16 cellular contexts compared by ENCODE assay signal in genomic region chr1:160747717-160748116, GRCh38. TPM values are rescaled to one million over a fixed set of nuclear protein-coding genes. Genes with fewer than 3 reads are reported as not detected.
A peak's percentile ranks its signal among the peaks of the same experiment; 100 is the strongest.
DNase-seq lines count a peak whose midpoint lies in the region; ATAC-seq and TF ChIP-seq lines count a peak whose summit lies in the region.
"Had no signal": no experiment of that assay in that cellular context is flagged by ENCODE, and none has a peak within 500 bp of the region (broad histone marks: within the 10 kb centered on the region; RNA-seq: fewer than 3 reads in every experiment).

No MANE protein-coding gene starts in this region.

- POLR2A ChIA-PET in activated CD8-positive, alpha-beta T cell treated with anti-CD3 and anti-CD28 coated beads for 36 hours (lab: Charles Lee) = interaction anchor here (1.0 to 1.6 kb wide), 7 partner anchors 8 to 40 kb away, joined by 3 to 7 read pairs (median 4); partner anchors contain the start of genes CD48 and SLAMF7

- H3K27me3 Mint-ChIP-seq in activated naive CD4-positive, alpha-beta T cell treated with anti-CD3 and anti-CD28 coated beads, Interleukin-2, amount 10 ng/mL, durations not matched to agents 7 days and 5 days = no peaks in the 10 kb centered on the region
- no peaks in the 10 kb centered on the region for H3K27me3 Mint-ChIP-seq in activated CD8-positive, alpha-beta T cell treated with anti-CD3 and anti-CD28 coated beads for 36 hours
- no peaks in the 10 kb centered on the region for H3K27me3 Mint-ChIP-seq in central memory CD8-positive, alpha-beta T cell
- H3K27me3 Mint-ChIP-seq in natural killer cell (ENCODE audit: low read depth in 2 of 2) (no peaks in the 10 kb centered on the region), glutamatergic neuron (ENCODE audit: unreplicated experiment) (peaks cover 3% of the 10 kb centered on the region)

- no peak for DNase-seq in activated naive CD4-positive, alpha-beta T cell treated with anti-CD3 and anti-CD28 coated beads, Interleukin-2, amount 10 ng/mL, durations not matched to agents 7 days and 5 days
- no peak for DNase-seq in activated naive CD4-positive, alpha-beta T cell treated with anti-CD3 and anti-CD28 coated beads, Interleukin-2, amount 50 U/mL, for 16 hours
- no peak for DNase-seq in activated CD8-positive, alpha-beta T cell treated with anti-CD3 and anti-CD28 coated beads for 36 hours
- no peak for DNase-seq in central memory CD8-positive, alpha-beta T cell (ENCODE audit: low spot score in 2 of 2)
- DNase-seq in natural killer cell (no peak), dermis blood vessel endothelial cell (no peak), glutamatergic neuron (no peak), ureter (ENCODE audit: low spot score) (no peak)
- DNase-seq: AML-193, MM.1S, NCI-H1105, NCI-H187, NCI-H446 had no signal

- no peaks in the 10 kb centered on the region for H3K9me3 Mint-ChIP-seq in activated naive CD4-positive, alpha-beta T cell treated with anti-CD3 and anti-CD28 coated beads, Interleukin-2, amount 10 ng/mL, durations not matched to agents 7 days and 5 days
- peaks cover 4% of the 10 kb centered on the region for H3K9me3 Mint-ChIP-seq in activated CD8-positive, alpha-beta T cell treated with anti-CD3 and anti-CD28 coated beads for 36 hours
- H3K9me3 Mint-ChIP-seq in central memory CD8-positive, alpha-beta T cell = no peaks in the 10 kb centered on the region
- no peaks in the 10 kb centered on the region for H3K9me3 Mint-ChIP-seq in natural killer cell
- no peaks in the 10 kb centered on the region for H3K9me3 Mint-ChIP-seq in glutamatergic neuron (ENCODE audit: unreplicated experiment)

- H3K4me3 Mint-ChIP-seq in activated naive CD4-positive, alpha-beta T cell treated with anti-CD3 and anti-CD28 coated beads, Interleukin-2, amount 10 ng/mL, durations not matched to agents 7 days and 5 days = no peak overlapping the region
- H3K4me3 Mint-ChIP-seq in activated CD8-positive, alpha-beta T cell treated with anti-CD3 and anti-CD28 coated beads for 36 hours = no peak overlapping the region
- peak overlapping the region; percentile 51 for H3K4me3 Mint-ChIP-seq in central memory CD8-positive, alpha-beta T cell
- H3K4me3 Mint-ChIP-seq in natural killer cell (peak overlapping the region; percentile 68), glutamatergic neuron (ENCODE audit: unreplicated experiment) (no peak overlapping the region)

- CTCF ChIA-PET in activated naive CD4-positive, alpha-beta T cell treated with anti-CD3 and anti-CD28 coated beads, Interleukin-2, amount 10 ng/mL, durations not matched to agents 7 days and 5 days (lab: Charles Lee) = interaction anchor here (0.9 to 3.1 kb wide), 9 partner anchors 8 to 206 kb away, joined by 3 to 25 read pairs (median 4); partner anchors contain the start of gene SLAMF7
- CTCF ChIA-PET in activated CD8-positive, alpha-beta T cell treated with anti-CD3 and anti-CD28 coated beads for 36 hours (lab: Charles Lee) = interaction anchor here (1.2 to 3.4 kb wide), 11 partner anchors 9 to 49 kb away, joined by 3 to 22 read pairs (median 5); partner anchors contain the start of gene SLAMF7

- peak overlapping the region; percentile 62 for H3K27ac Mint-ChIP-seq in activated naive CD4-positive, alpha-beta T cell treated with anti-CD3 and anti-CD28 coated beads, Interleukin-2, amount 10 ng/mL, durations not matched to agents 7 days and 5 days
- peak overlapping the region; percentile 94 for H3K27ac Mint-ChIP-seq in activated CD8-positive, alpha-beta T cell treated with anti-CD3 and anti-CD28 coated beads for 36 hours
- H3K27ac Mint-ChIP-seq in central memory CD8-positive, alpha-beta T cell (ENCODE audit: low read depth) = peak overlapping the region; percentile 16
- H3K27ac Mint-ChIP-seq in natural killer cell = peak overlapping the region; percentile 88 to 96
- H3K27ac Mint-ChIP-seq in glutamatergic neuron (ENCODE audit: unreplicated experiment) = no peak overlapping the region

- intact Hi-C loops in activated CD8-positive, alpha-beta T cell treated with anti-CD3 and anti-CD28 coated beads for 36 hours (cut with micrococcal nuclease) = loop anchor here (1.0 kb wide), 1 partner anchor 21 kb away; no protein-coding TSS in a partner anchor
- intact Hi-C loops in natural killer cell (cut with micrococcal nuclease) = loop anchor here (10.0 kb wide), 1 partner anchor 313 kb away; no protein-coding TSS in a partner anchor

- ATAC-seq in activated CD8-positive, alpha-beta T cell treated with anti-CD3 and anti-CD28 coated beads for 36 hours = no peak
- no peak for ATAC-seq in central memory CD8-positive, alpha-beta T cell (replicated peaks; ENCODE audit: extremely low read depth, poor library complexity, severe bottlenecking)
- ATAC-seq in natural killer cell = no peak
- ATAC-seq: GM12878 had no signal

- TF ChIP-seq CTCF in activated CD8-positive, alpha-beta T cell treated with anti-CD3 and anti-CD28 coated beads for 36 hours (IDR thresholded peaks at IDR 0.05) = no peak
- TF ChIP-seq CTCF in natural killer cell (IDR thresholded peaks at IDR 0.05) = no peak
- TF ChIP-seq CTCF in glutamatergic neuron (IDR thresholded peaks at IDR 0.05; ENCODE audit: partially characterized antibody, unreplicated experiment) = no peak

- H3K36me3 Mint-ChIP-seq in activated naive CD4-positive, alpha-beta T cell treated with anti-CD3 and anti-CD28 coated beads, Interleukin-2, amount 10 ng/mL, durations not matched to agents 7 days and 5 days = peaks cover 16% of the 10 kb centered on the region
- peaks cover 87% of the 10 kb centered on the region for H3K36me3 Mint-ChIP-seq in activated CD8-positive, alpha-beta T cell treated with anti-CD3 and anti-CD28 coated beads for 36 hours (ENCODE audit: low read depth)
- H3K36me3 Mint-ChIP-seq in central memory CD8-positive, alpha-beta T cell (ENCODE audit: insufficient read depth) = peaks cover 49% of the 10 kb centered on the region
- peaks cover 51% of the 10 kb centered on the region for H3K36me3 Mint-ChIP-seq in natural killer cell
- no peaks in the 10 kb centered on the region for H3K36me3 Mint-ChIP-seq in glutamatergic neuron (ENCODE audit: unreplicated experiment)

- peaks cover 85% of the 10 kb centered on the region for H3K4me1 Mint-ChIP-seq in activated naive CD4-positive, alpha-beta T cell treated with anti-CD3 and anti-CD28 coated beads, Interleukin-2, amount 10 ng/mL, durations not matched to agents 7 days and 5 days
- peaks cover 95% of the 10 kb centered on the region for H3K4me1 Mint-ChIP-seq in activated CD8-positive, alpha-beta T cell treated with anti-CD3 and anti-CD28 coated beads for 36 hours (ENCODE audit: low read depth)
- H3K4me1 Mint-ChIP-seq in central memory CD8-positive, alpha-beta T cell = peaks cover 94% of the 10 kb centered on the region
- peaks cover 98 to 99% of the 10 kb centered on the region in 2 donors for H3K4me1 Mint-ChIP-seq in natural killer cell
- H3K4me1 Mint-ChIP-seq in glutamatergic neuron (ENCODE audit: low read depth, unreplicated experiment) = no peaks in the 10 kb centered on the region

RNA-seq across cellular contexts. Expression of gene SLAMF7, which starts 8.7 kb away (rescaled TPM):
- 10 to 100 TPM; 90.0 to 93.5 TPM for total RNA-seq in activated CD8-positive, alpha-beta T cell treated with anti-CD3 and anti-CD28 coated beads for 36 hours
- total RNA-seq in natural killer cell = 100 to 1,000 TPM; 191 to 301 (median 227) TPM
- total RNA-seq in dermis blood vessel endothelial cell = not detected in 2 replicates
- not detected for total RNA-seq in glutamatergic neuron (ENCODE audit: unreplicated experiment)
- total RNA-seq in ureter = 24.0 TPM
- total RNA-seq: G401 had no signal

RNA-seq across cellular contexts. Expression of gene CD48, which starts 36.1 kb away (rescaled TPM):
- 100 to 1,000 TPM; 379 to 388 TPM for total RNA-seq in activated CD8-positive, alpha-beta T cell treated with anti-CD3 and anti-CD28 coated beads for 36 hours
- total RNA-seq in natural killer cell (100 to 1,000 TPM; 213 to 249 (median 223) TPM), dermis blood vessel endothelial cell (not detected in 2 replicates), glutamatergic neuron (ENCODE audit: unreplicated experiment) (not detected), ureter (6.0 TPM)
- total RNA-seq: Calu3, G401 had no signal

RNA-seq across cellular contexts. Expression of gene LY9, which starts 48.3 kb away (rescaled TPM):
- 10 to 100 TPM; 19.1 to 19.5 TPM for total RNA-seq in activated CD8-positive, alpha-beta T cell treated with anti-CD3 and anti-CD28 coated beads for 36 hours
- 10 to 100 TPM; 30.3 to 47.1 (median 34.4) TPM for total RNA-seq in natural killer cell
- total RNA-seq in dermis blood vessel endothelial cell = not detected in 2 replicates
- total RNA-seq in glutamatergic neuron (ENCODE audit: unreplicated experiment) = not detected
- 3.2 TPM for total RNA-seq in ureter
- total RNA-seq: Calu3, G401 had no signal

Comparison
In these comparisons a context has a peak if more than half of its experiments do, and no peak if none do; other contexts are left out.
1. H3K4me3 Mint-ChIP-seq: peak in central memory CD8-positive, alpha-beta T cell (single experiment) and natural killer cell (single experiment); none in activated naive CD4-positive, alpha-beta T cell treated with anti-CD3 and anti-CD28 coated beads, Interleukin-2, amount 10 ng/mL, durations not matched to agents 7 days and 5 days (single experiment), activated CD8-positive, alpha-beta T cell treated with anti-CD3 and anti-CD28 coated beads for 36 hours (single experiment) and glutamatergic neuron (single experiment).
2. RNA of gene SLAMF7, which starts 8.7 kb away (total RNA-seq): 191 to 301 TPM in natural killer cell, 90.0 to 93.5 TPM in activated CD8-positive, alpha-beta T cell treated with anti-CD3 and anti-CD28 coated beads for 36 hours and 24.0 TPM in ureter (single experiment); not detected in dermis blood vessel endothelial cell and not detected in glutamatergic neuron (single experiment); every median in the first group is over 10 times any median in the second.
3. RNA of gene CD48, which starts 36.1 kb away (total RNA-seq): 379 to 388 TPM in activated CD8-positive, alpha-beta T cell treated with anti-CD3 and anti-CD28 coated beads for 36 hours and 213 to 249 TPM in natural killer cell; 6.0 TPM in ureter (single experiment), not detected in dermis blood vessel endothelial cell and not detected in glutamatergic neuron (single experiment); every median in the first group is over 10 times any median in the second.